In the genomic region with DNA sequence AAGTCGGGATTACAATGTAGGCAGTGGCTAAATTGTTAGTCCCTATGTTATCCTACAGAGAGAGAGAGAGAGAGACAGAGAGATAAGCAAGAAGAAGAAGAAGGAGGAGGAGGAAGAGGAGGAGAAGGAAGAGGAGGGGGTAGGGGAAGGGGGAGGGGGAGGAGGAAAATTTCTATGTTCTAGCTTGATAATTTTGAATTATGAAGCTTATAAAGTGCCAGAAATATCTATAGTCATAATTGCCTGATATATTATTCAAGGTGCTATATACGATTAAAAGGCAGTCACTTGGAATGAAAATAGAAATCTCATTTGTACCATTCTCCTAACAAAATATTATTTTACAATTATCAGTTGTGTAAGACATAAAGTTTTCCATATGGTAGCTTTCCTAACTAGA, we compare ENCODE assay signal across 11 cellular contexts.
"Had no signal": no experiment of that assay in that cellular context is flagged by ENCODE, and none has a peak within 500 bp of the region (broad histone marks: within the 10 kb centered on the region; RNA-seq: fewer than 3 reads in every experiment).

No MANE protein-coding gene starts in this region.

- H2AFZ ChIP-seq: GM23248, GM23338 had no signal

- H3K4me1 ChIP-seq: HAP-1 had no signal

- H3K9me3 ChIP-seq: HAP-1 had no signal

- H3K27ac ChIP-seq: GM23248 had no signal

- H3K4me3 Mint-ChIP-seq: GM23338, H9, HFFc6 had no signal

- H3K4me1 Mint-ChIP-seq: GM23338, H9 had no signal

- FAIRE-seq: H1, H54 had no signal

- H3K4me3 ChIP-seq: GM23248, GM23338, HAP-1 had no signal

- ATAC-seq: GM23338, HCT116 had no signal

- DNase-seq: GM23248, GOT3, H7, H9, HCEC 1CT, HFFc6 had no signal

- H3K9me3 Mint-ChIP-seq: GM23338, HFFc6 had no signal

- H3K36me3 ChIP-seq: HAP-1 had no signal

- H3K4me2 ChIP-seq: GM23338 had no signal

- H3K9ac ChIP-seq: GM23248 had no signal

- H3K27ac Mint-ChIP-seq: GM23338, H9, HFFc6 had no signal
